ENCODE assay signal across 25 cellular contexts in genomic region chr20:54938707-54939106, GRCh38.
"Had no signal": no experiment of that assay in that cellular context is flagged by ENCODE, and none has a peak within 500 bp of the region (broad histone marks: within the 10 kb centered on the region; RNA-seq: fewer than 3 reads in every experiment).

No MANE protein-coding gene starts in this region.

- H3K27ac ChIP-seq: gastrocnemius medialis, neural progenitor cell, parathyroid adenoma, psoas muscle, sigmoid colon, stomach, testis, tibial artery had no signal

- H3K4me3 ChIP-seq: gastrocnemius medialis, lung, neural progenitor cell, psoas muscle, sigmoid colon, stomach, testis, tibial artery had no signal

- H3K27ac Mint-ChIP-seq: effector memory CD8-positive, alpha-beta T cell; naive thymus-derived CD4-positive, alpha-beta T cell; nephron; neural progenitor cell; stimulated activated effector memory CD8-positive, alpha-beta T cell treated with anti-CD3 and anti-CD28 coated beads, Interleukin-12 subunit alpha, Interleukin-12 subunit beta, amount 100 ng/mL, for 72 hours; type B pancreatic cell had no signal

- H3K36me3 ChIP-seq: gastrocnemius medialis, neural progenitor cell, sigmoid colon, stomach, tibial artery had no signal

- H3K9ac ChIP-seq: neural progenitor cell, parathyroid adenoma had no signal

- H3K4me2 ChIP-seq: neural progenitor cell had no signal

- H3K4me1 Mint-ChIP-seq: naive thymus-derived CD4-positive, alpha-beta T cell; nephron; stimulated activated effector memory CD8-positive, alpha-beta T cell treated with anti-CD3 and anti-CD28 coated beads, Interleukin-12 subunit alpha, Interleukin-12 subunit beta, amount 100 ng/mL, for 72 hours had no signal

- H3K36me3 Mint-ChIP-seq: naive thymus-derived CD4-positive, alpha-beta T cell; neural progenitor cell; stimulated activated effector memory CD8-positive, alpha-beta T cell treated with anti-CD3 and anti-CD28 coated beads, Interleukin-12 subunit alpha, Interleukin-12 subunit beta, amount 100 ng/mL, for 72 hours; type B pancreatic cell had no signal

- ATAC-seq: effector memory CD8-positive, alpha-beta T cell; esophagus mucosa; gastrocnemius medialis; left ventricle myocardium superior; naive thymus-derived CD4-positive, alpha-beta T cell; psoas muscle; right cardiac atrium; stimulated activated effector memory CD8-positive, alpha-beta T cell treated with anti-CD3 and anti-CD28 coated beads, Interleukin-12 subunit alpha, Interleukin-12 subunit beta, amount 100 ng/mL, for 72 hours had no signal

- H2AFZ ChIP-seq: neural progenitor cell, parathyroid adenoma had no signal

- H3K79me2 ChIP-seq: parathyroid adenoma had no signal

- H3K4me3 Mint-ChIP-seq: effector memory CD8-positive, alpha-beta T cell; naive thymus-derived CD4-positive, alpha-beta T cell; nephron; neural progenitor cell; stimulated activated effector memory CD8-positive, alpha-beta T cell treated with anti-CD3 and anti-CD28 coated beads, Interleukin-12 subunit alpha, Interleukin-12 subunit beta, amount 100 ng/mL, for 72 hours; type B pancreatic cell had no signal

- DNase-seq: cortex of kidney; effector memory CD8-positive, alpha-beta T cell; foreskin fibroblast; gastrocnemius medialis; head of caudate nucleus; left ventricle myocardium superior; mesenchymal stem cell; midbrain; naive thymus-derived CD4-positive, alpha-beta T cell; psoas muscle; right cardiac atrium; sigmoid colon; stimulated activated CD4-positive, alpha-beta T cell treated with anti-CD3 and anti-CD28 coated beads, Interleukin-2, amount 100 ng/mL, for 24 hours; stimulated activated CD4-positive, alpha-beta T cell treated with anti-CD3 and anti-CD28 coated beads, Interleukin-4, amount 100 ng/mL, for 24 hours; stimulated activated naive CD4-positive, alpha-beta T cell treated with Interleukin-2 at 50 U/mL for 16 hours; stomach; testis; tibial artery had no signal

- H3K27me3 Mint-ChIP-seq: effector memory CD8-positive, alpha-beta T cell had no signal

- H3K9me3 ChIP-seq: gastrocnemius medialis, psoas muscle, sigmoid colon, stomach, testis, tibial artery had no signal

- H3K9me3 Mint-ChIP-seq: nephron, neural progenitor cell, type B pancreatic cell had no signal

- H3K27me3 ChIP-seq: gastrocnemius medialis, neural progenitor cell, sigmoid colon, stomach, testis, tibial artery had no signal

- H3K4me1 ChIP-seq: gastrocnemius medialis, parathyroid adenoma, psoas muscle, sigmoid colon, stomach, testis, tibial artery had no signal
